ENCODE assay signal across 9 cellular contexts in the genomic region with DNA sequence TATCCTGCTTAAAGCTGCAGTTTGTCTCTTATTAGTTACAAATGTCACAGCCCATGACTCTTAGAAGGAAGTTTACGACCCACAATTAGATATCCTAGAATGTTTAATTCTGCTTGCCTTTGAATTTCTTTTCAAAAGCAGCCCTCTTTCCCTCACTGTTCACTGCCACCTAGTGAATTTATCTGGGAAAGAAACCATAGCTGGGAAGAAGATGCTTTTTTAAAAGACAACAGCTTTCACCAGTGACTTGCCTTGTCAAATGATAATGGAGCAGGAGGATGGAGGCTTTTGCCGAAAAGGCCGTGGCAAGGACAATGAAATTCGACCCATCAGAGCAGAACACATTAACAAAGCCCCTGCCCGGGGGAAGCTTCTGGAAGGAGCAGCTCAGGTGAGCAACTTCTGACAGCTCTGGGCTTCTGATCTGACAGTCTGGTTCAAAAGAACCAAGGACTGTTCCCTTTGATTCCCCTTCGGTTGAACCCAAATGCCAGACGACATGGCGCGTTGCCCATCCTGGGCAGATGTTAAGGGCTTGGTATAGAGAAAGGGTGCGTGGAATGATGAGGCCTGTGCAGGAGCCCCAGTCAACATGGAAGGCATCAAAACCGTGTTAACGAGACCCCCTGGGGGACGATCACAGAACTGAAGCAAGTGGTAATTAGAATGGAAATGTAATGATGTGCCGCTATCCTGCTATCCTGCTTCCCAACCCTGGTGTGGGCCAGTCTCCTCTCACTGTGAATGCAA.
A peak's percentile ranks its signal among the peaks of the same experiment; 100 is the strongest.
DNase-seq lines count a peak whose midpoint lies in the region; ATAC-seq, FAIRE-seq and TF ChIP-seq lines count a peak whose summit lies in the region.
"Had no signal": no experiment of that assay in that cellular context is flagged by ENCODE, and none has a peak within 500 bp of the region (broad histone marks: within the 10 kb centered on the region; RNA-seq: fewer than 3 reads in every experiment).

No MANE protein-coding gene starts in this region.

- TF ChIP-seq CTCF in Panc1 (IDR thresholded peaks at IDR 0.05) (no peak; the same call in 1 of the 2 replicates), foreskin fibroblast (IDR thresholded peaks at IDR 0.05; ENCODE audit: low read depth, low read length) (peak; percentile 59), gastrocnemius medialis (IDR thresholded peaks at IDR 0.05 in 4 of 5, conservative IDR thresholded peaks at IDR 0.05 in 1 of 5) (peak in 4 of 5 experiments; percentile 24 to 42 (median 32))

- no peak overlapping the region for H3K4me3 ChIP-seq in Panc1 (ENCODE audit: low read depth in 2 of 2, low read length in 2 of 2)
- no peak overlapping the region for H3K4me3 ChIP-seq in foreskin fibroblast (ENCODE audit: low read depth in 1 of 2, low read length in 2 of 2)
- no peak overlapping the region for H3K4me3 ChIP-seq in gastrocnemius medialis

- intact Hi-C loops in Panc1 (cut with micrococcal nuclease; ENCODE audit: unreplicated experiment) = loop anchor here (10.0 kb wide), 1 partner anchor 309 kb away; no protein-coding TSS in a partner anchor
- intact Hi-C loops in gastrocnemius medialis (cut with DNase I; ENCODE audit: low total_unique reads) = loop anchor here (5.0 kb wide), 1 partner anchor 307 kb away; no protein-coding TSS in a partner anchor

- TF ChIP-seq POLR2A in gastrocnemius medialis (IDR thresholded peaks at IDR 0.05) (no peak), GM12892 (IDR thresholded peaks at IDR 0.05; ENCODE audit: low read depth, low read length) (no peak)

- no peaks in the 10 kb centered on the region for H3K9me3 ChIP-seq in Panc1 (ENCODE audit: control insufficient read depth, insufficient read depth, low read depth, low read length)
- no peaks in the 10 kb centered on the region for H3K9me3 ChIP-seq in gastrocnemius medialis

- CTCF ChIA-PET in Panc1 (lab: Charles Lee) = interaction anchor here (0.6 to 0.7 kb wide), 2 partner anchors 107 to 307 kb away, joined by 3 to 4 read pairs; no protein-coding TSS in a partner anchor

- FAIRE-seq in GM12892 (lab: Jason Lieb, UNC) = no peak
- FAIRE-seq: A204.1 had no signal

- ATAC-seq in Panc1 = no peak
- no peak for ATAC-seq in gastrocnemius medialis
- no peak for ATAC-seq in HG02623 (IDR thresholded peaks at IDR 0.05; ENCODE audit: unreplicated experiment)

- no TSS peak for BruUV-seq in Panc1 (replicated peaks; lab: Mats Ljungman, UMichigan)

- H3K4me1 ChIP-seq in Panc1 (ENCODE audit: control insufficient read depth, insufficient read depth, low read length) (no peaks in the 10 kb centered on the region), gastrocnemius medialis (no peaks in the 10 kb centered on the region)

- in situ Hi-C loops in Panc1 (cut with HindIII; ENCODE audit: low pct_unique_long_range_greater_than_20kb, low sequenced_read_pairs) = no loop called here
- in situ Hi-C loops in gastrocnemius medialis (cut with MboI; ENCODE audit: low sequenced_read_pairs in 4 of 4) = loop anchor here in 3 of 4 donors (5.0 to 25.0 kb wide), 3 partner anchors 299 to 307 kb away; no protein-coding TSS in a partner anchor

- POLR2A ChIA-PET in Panc1 (lab: Charles Lee) = no interaction called here

- peak; percentile 47 for DNase-seq in DMS53 (lab: John Stamatoyannopoulos, UW)
- no peak for DNase-seq in DMS53 treated with DMSO at 0.1 percent for 48 hours (lab: John Stamatoyannopoulos, UW; ENCODE audit: unreplicated experiment)
- DNase-seq in Panc1 (ENCODE audit: low read depth, low spot score) = peak; percentile 15
- DNase-seq in foreskin fibroblast = peak; percentile 40 to 74
- DNase-seq in gastrocnemius medialis = no peak
- no peak for DNase-seq in activated CD4-positive, alpha-beta T cell treated with anti-CD3 and anti-CD28 coated beads, Interleukin-2, amount 50 U/mL, for 1 hour
- DNase-seq in GM12892 (ENCODE audit: insufficient read length) = no peak

- no peak overlapping the region for H3K27ac ChIP-seq in Panc1 (ENCODE audit: low read length)
- H3K27ac ChIP-seq in gastrocnemius medialis = no peak overlapping the region

- H3K36me3 ChIP-seq in Panc1 (ENCODE audit: control insufficient read depth, insufficient read depth, low read length) (no peaks in the 10 kb centered on the region), gastrocnemius medialis (no peaks in the 10 kb centered on the region)

- H3K27me3 ChIP-seq in Panc1 (ENCODE audit: control insufficient read depth, insufficient read depth, low read length) (no peaks in the 10 kb centered on the region), gastrocnemius medialis (no peaks in the 10 kb centered on the region)

Comparison
In these comparisons a context has a peak if more than half of its experiments do, and no peak if none do; other contexts are left out.
1. DNase-seq: peak in DMS53 (single experiment), Panc1 (single experiment) and foreskin fibroblast (2 of 2); none in DMS53 treated with DMSO at 0.1 percent for 48 hours (single experiment), gastrocnemius medialis (0 of 2), activated CD4-positive, alpha-beta T cell treated with anti-CD3 and anti-CD28 coated beads, Interleukin-2, amount 50 U/mL, for 1 hour (single experiment) and GM12892 (single experiment).